In the genomic region with DNA sequence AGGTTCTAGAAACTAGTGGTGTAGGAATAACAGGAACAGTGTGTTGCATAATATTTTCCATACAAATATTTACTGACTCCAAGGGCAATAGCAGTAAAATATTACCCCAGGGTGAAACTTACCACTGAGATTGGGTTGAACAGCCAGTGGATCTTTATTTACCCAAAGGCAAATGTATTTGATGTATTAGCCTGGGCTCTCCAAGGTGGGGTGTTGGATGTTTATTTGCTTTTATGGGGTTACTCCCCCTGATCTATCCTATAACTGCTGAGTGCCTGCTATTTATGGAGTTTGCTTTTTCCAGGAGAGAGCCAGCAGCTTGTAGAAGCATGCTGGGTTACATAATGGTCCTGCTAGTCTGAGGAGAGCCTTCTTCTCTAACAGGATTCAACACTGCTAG, we compare ENCODE assay signal across 17 cellular contexts.
DNase-seq lines count a peak whose midpoint lies in the region; ATAC-seq and TF ChIP-seq lines count a peak whose summit lies in the region.
"Had no signal": no experiment of that assay in that cellular context is flagged by ENCODE, and none has a peak within 500 bp of the region (broad histone marks: within the 10 kb centered on the region; RNA-seq: fewer than 3 reads in every experiment).

No MANE protein-coding gene starts in this region.

- no peaks in the 10 kb centered on the region for H3K9me3 ChIP-seq in RWPE2 (ENCODE audit: severe bottlenecking)
- H3K9me3 ChIP-seq in right cardiac atrium (ENCODE audit: control insufficient read depth, low read length), result no peaks in the 10 kb centered on the region
- H3K9me3 ChIP-seq in gastrocnemius medialis, result no peaks in the 10 kb centered on the region

- no peak overlapping the region for H3K27ac ChIP-seq in RWPE2 (ENCODE audit: poor library complexity, severe bottlenecking)
- H3K27ac ChIP-seq in right cardiac atrium (ENCODE audit: low read length), result peak overlapping the region; percentile 58
- no peak overlapping the region for H3K27ac ChIP-seq in gastrocnemius medialis
- H3K27ac ChIP-seq: foreskin keratinocyte had no signal

- ATAC-seq in RWPE2 (ENCODE audit: low read depth) (peak; percentile 67; the same call in 2 of the 3 replicates), right cardiac atrium (peak in 1 of 2 donors; percentile 84), sciatic nerve (peak; percentile 97), gastrocnemius medialis (no peak)
- ATAC-seq: foreskin keratinocyte; stimulated activated effector memory CD8-positive, alpha-beta T cell treated with anti-CD3 and anti-CD28 coated beads, Interleukin-12 subunit alpha, Interleukin-12 subunit beta, amount 100 ng/mL, for 72 hours had no signal

- H3K4me3 ChIP-seq in RWPE2 (ENCODE audit: severe bottlenecking) (no peak overlapping the region), right cardiac atrium (ENCODE audit: low read length) (no peak overlapping the region), gastrocnemius medialis (no peak overlapping the region)

- DNase-seq in DMS53 treated with DMSO at 0.1 percent for 48 hours (lab: John Stamatoyannopoulos, UW; ENCODE audit: unreplicated experiment) (peak; percentile 7), RWPE2 (ENCODE audit: low spot score) (no peak), right cardiac atrium (no peak), sciatic nerve (ENCODE audit: low spot score) (no peak), NOMO-1 treated with DMSO at 0.1 percent for 48 hours (lab: John Stamatoyannopoulos, UW; ENCODE audit: unreplicated experiment) (no peak), gastrocnemius medialis (no peak), GM13976 (ENCODE audit: low spot score) (no peak)
- no peak for DNase-seq in effector CD8-positive, alpha-beta T cell (lab: John Stamatoyannopoulos, UW)
- DNase-seq: activated CD4-positive, alpha-beta T cell treated with anti-CD3 and anti-CD28 coated beads, Interleukin-2, amount 50 U/mL, for 4 hours; activated T-cell treated with anti-CD3 and anti-CD28 coated beads, Interleukin-2, amount 50 U/mL, for 24 hours; caudate nucleus; GF-D8; NCI-H2171; NK-92 treated with Interleukin-12 subunit alpha and Interleukin-12 subunit beta, amount 100 ng/mL, for 24 hours; occipital lobe had no signal

- H3K27me3 ChIP-seq in RWPE2 (ENCODE audit: insufficient read depth, poor library complexity, severe bottlenecking) (no peaks in the 10 kb centered on the region), right cardiac atrium (ENCODE audit: control insufficient read depth, insufficient read depth) (no peaks in the 10 kb centered on the region), gastrocnemius medialis (no peaks in the 10 kb centered on the region)
- H3K27me3 ChIP-seq: foreskin keratinocyte had no signal

- intact Hi-C loops in right cardiac atrium (cut with DNase I), result no loop called here
- intact Hi-C loops in sciatic nerve (cut with DNase I), result no loop called here
- intact Hi-C loops in gastrocnemius medialis (cut with DNase I; ENCODE audit: low total_unique reads), result no loop called here

- no peak for TF ChIP-seq POLR2A in gastrocnemius medialis (IDR thresholded peaks at IDR 0.05)

- peaks cover 3% of the 10 kb centered on the region for H3K4me1 ChIP-seq in RWPE2 (ENCODE audit: insufficient read depth, poor library complexity, severe bottlenecking)
- H3K4me1 ChIP-seq in right cardiac atrium (ENCODE audit: control insufficient read depth, insufficient read depth, low read length), result no peaks in the 10 kb centered on the region
- H3K4me1 ChIP-seq in gastrocnemius medialis, result peaks cover 3 to 9% of the 10 kb centered on the region in 2 donors

- in situ Hi-C loops in gastrocnemius medialis (cut with MboI; ENCODE audit: low sequenced_read_pairs in 4 of 4) (no loop called here), GM13976 (cut with MboI; ENCODE audit: low sequenced_read_pairs, unreplicated experiment) (no loop called here)

- H3K36me3 ChIP-seq in RWPE2 (ENCODE audit: low read depth) (no peaks in the 10 kb centered on the region), gastrocnemius medialis (no peaks in the 10 kb centered on the region)

- TF ChIP-seq CTCF in RWPE2 (IDR thresholded peaks at IDR 0.05; ENCODE audit: poor library complexity, severe bottlenecking) (no peak), gastrocnemius medialis (IDR thresholded peaks at IDR 0.05 in 4 of 5, conservative IDR thresholded peaks at IDR 0.05 in 1 of 5) (no peak), GM13976 (IDR thresholded peaks at IDR 0.05; ENCODE audit: borderline replicate concordance, control extremely low read depth, extremely low read depth, insufficient read depth, missing control alignments) (no peak)

Comparison
In these comparisons a context has a peak if more than half of its experiments do, and no peak if none do; other contexts are left out.
1. ATAC-seq: peak in RWPE2 (single experiment) and sciatic nerve (single experiment); none in gastrocnemius medialis (0 of 2).